ENCODE assay signal across 1 cellular context in the genomic region with DNA sequence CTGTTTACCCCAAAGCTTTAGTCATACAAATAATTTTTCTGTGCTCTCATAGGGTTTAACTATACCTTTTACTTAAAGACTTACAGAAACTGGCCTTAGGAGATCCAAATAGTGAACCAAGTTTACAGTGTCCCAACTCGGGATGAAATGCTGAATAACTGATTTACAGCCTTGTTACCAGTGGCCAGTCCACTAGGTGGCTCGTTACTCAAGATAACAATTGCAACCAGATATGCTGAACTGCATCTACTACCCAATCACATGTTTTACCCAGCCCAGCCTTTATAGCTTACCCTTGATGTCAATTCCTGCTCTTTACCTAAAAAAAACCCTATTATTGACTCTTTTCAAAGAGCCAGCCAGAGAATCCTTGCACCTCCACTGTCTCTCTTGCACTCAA.
TF ChIP-seq lines count a peak whose summit lies in the region.

No MANE protein-coding gene starts in this region.

TF ChIP-seq in H1, 55 proteins besides CTCF, POLR2A, EP300 and RAD21 (continued from another document):
- TF ChIP-seq, protein P1, sequence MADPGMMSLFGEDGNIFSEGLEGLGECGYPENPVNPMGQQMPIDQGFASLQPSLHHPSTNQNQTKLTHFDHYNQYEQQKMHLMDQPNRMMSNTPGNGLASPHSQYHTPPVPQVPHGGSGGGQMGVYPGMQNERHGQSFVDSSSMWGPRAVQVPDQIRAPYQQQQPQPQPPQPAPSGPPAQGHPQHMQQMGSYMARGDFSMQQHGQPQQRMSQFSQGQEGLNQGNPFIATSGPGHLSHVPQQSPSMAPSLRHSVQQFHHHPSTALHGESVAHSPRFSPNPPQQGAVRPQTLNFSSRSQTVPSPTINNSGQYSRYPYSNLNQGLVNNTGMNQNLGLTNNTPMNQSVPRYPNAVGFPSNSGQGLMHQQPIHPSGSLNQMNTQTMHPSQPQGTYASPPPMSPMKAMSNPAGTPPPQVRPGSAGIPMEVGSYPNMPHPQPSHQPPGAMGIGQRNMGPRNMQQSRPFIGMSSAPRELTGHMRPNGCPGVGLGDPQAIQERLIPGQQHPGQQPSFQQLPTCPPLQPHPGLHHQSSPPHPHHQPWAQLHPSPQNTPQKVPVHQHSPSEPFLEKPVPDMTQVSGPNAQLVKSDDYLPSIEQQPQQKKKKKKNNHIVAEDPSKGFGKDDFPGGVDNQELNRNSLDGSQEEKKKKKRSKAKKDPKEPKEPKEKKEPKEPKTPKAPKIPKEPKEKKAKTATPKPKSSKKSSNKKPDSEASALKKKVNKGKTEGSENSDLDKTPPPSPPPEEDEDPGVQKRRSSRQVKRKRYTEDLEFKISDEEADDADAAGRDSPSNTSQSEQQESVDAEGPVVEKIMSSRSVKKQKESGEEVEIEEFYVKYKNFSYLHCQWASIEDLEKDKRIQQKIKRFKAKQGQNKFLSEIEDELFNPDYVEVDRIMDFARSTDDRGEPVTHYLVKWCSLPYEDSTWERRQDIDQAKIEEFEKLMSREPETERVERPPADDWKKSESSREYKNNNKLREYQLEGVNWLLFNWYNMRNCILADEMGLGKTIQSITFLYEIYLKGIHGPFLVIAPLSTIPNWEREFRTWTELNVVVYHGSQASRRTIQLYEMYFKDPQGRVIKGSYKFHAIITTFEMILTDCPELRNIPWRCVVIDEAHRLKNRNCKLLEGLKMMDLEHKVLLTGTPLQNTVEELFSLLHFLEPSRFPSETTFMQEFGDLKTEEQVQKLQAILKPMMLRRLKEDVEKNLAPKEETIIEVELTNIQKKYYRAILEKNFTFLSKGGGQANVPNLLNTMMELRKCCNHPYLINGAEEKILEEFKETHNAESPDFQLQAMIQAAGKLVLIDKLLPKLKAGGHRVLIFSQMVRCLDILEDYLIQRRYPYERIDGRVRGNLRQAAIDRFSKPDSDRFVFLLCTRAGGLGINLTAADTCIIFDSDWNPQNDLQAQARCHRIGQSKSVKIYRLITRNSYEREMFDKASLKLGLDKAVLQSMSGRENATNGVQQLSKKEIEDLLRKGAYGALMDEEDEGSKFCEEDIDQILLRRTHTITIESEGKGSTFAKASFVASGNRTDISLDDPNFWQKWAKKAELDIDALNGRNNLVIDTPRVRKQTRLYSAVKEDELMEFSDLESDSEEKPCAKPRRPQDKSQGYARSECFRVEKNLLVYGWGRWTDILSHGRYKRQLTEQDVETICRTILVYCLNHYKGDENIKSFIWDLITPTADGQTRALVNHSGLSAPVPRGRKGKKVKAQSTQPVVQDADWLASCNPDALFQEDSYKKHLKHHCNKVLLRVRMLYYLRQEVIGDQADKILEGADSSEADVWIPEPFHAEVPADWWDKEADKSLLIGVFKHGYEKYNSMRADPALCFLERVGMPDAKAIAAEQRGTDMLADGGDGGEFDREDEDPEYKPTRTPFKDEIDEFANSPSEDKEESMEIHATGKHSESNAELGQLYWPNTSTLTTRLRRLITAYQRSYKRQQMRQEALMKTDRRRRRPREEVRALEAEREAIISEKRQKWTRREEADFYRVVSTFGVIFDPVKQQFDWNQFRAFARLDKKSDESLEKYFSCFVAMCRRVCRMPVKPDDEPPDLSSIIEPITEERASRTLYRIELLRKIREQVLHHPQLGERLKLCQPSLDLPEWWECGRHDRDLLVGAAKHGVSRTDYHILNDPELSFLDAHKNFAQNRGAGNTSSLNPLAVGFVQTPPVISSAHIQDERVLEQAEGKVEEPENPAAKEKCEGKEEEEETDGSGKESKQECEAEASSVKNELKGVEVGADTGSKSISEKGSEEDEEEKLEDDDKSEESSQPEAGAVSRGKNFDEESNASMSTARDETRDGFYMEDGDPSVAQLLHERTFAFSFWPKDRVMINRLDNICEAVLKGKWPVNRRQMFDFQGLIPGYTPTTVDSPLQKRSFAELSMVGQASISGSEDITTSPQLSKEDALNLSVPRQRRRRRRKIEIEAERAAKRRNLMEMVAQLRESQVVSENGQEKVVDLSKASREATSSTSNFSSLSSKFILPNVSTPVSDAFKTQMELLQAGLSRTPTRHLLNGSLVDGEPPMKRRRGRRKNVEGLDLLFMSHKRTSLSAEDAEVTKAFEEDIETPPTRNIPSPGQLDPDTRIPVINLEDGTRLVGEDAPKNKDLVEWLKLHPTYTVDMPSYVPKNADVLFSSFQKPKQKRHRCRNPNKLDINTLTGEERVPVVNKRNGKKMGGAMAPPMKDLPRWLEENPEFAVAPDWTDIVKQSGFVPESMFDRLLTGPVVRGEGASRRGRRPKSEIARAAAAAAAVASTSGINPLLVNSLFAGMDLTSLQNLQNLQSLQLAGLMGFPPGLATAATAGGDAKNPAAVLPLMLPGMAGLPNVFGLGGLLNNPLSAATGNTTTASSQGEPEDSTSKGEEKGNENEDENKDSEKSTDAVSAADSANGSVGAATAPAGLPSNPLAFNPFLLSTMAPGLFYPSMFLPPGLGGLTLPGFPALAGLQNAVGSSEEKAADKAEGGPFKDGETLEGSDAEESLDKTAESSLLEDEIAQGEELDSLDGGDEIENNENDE (IDR thresholded peaks at IDR 0.05; ENCODE audit: insufficient replicate concordance, low read length) = no peak
- no peak for TF ChIP-seq ZNF274 (IDR thresholded peaks at IDR 0.05; ENCODE audit: borderline replicate concordance, extremely low read depth, low read length)
